Comparison of ENCODE assay signal across 1 cellular context in the genomic region with DNA sequence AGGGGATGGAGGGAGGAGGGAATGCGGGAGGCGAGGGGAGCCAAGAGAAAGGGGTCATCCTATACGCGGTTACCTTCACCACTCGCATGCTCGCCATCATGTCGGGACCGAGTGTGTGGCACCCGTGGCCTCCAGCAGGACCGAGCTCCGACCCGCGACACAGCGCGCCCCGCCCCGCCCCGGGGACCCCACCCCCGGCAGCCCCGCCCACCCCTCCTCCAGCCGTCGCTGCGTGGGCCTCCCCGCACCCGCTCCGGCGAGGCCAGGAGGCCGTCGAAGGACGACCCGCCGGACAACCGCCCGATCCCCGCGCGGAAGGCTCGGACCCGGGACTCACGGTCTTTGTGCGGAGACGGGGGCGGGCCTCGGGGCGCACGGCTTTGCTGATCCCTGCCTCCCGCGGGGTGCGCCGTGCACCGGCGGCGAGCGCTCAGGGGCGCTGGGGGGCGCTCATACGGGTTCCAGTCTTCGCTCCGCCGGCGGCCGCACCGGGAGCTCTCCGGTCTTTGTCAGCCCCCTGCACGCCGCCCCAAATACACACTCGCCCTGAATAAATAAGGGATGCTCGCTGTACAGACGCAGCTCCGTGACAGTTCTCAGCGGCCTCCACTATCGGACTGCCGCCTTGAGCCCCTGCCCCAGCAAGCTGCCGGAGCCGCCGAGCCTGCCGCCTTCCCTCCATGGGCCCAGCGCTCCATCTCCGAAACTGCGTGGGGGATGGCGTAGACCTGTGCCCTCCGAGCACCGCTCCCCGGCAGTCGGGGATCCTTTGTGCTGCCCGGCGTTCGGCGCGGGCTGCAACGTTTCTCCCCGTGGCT.
TF ChIP-seq lines count a peak whose summit lies in the region.

A gene (minus strand): TSS at position 161 of the 818 bp plus-strand sequence. CDS start 61 bp downstream, at position 100.

TF ChIP-seq in SK-N-SH treated with all-trans-retinoic acid at 6 μM for 48 hours, 23 proteins besides CTCF, POLR2A, EP300 and RAD21 (continued from another document):
- TF ChIP-seq, protein P1, sequence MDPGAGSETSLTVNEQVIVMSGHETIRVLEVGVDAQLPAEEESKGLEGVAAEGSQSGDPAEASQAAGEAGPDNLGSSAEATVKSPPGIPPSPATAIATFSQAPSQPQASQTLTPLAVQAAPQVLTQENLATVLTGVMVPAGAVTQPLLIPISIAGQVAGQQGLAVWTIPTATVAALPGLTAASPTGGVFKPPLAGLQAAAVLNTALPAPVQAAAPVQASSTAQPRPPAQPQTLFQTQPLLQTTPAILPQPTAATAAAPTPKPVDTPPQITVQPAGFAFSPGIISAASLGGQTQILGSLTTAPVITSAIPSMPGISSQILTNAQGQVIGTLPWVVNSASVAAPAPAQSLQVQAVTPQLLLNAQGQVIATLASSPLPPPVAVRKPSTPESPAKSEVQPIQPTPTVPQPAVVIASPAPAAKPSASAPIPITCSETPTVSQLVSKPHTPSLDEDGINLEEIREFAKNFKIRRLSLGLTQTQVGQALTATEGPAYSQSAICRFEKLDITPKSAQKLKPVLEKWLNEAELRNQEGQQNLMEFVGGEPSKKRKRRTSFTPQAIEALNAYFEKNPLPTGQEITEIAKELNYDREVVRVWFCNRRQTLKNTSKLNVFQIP (CRISPR knock-in tag; IDR thresholded peaks at IDR 0.05; ENCODE audit: borderline replicate concordance, low read depth), result no peak
- TF ChIP-seq OSR1 (CRISPR knock-in tag; IDR thresholded peaks at IDR 0.05) (no peak), CSDC2 (CRISPR knock-in tag; IDR thresholded peaks at IDR 0.05) (no peak)
